In the genomic region with DNA sequence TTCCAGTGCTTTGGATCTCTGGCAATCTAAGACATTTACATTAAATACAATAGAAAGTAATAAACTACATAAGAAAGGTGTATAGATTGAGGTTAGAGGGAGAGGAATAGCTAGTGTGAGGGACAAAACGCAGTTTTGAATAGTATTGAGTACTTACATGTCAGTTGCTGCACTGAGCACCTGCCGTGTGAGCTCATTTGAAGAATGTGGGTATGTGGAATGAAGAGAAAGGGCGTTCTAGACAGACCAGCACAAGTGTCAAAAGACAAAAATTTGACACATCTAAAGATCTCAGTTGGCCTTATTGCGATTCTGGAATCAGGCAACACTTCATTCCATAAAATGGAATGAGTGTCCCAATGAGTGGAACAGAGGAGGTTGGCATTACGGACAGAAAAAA, we compare ENCODE assay signal across 8 cellular contexts. TPM values are rescaled to one million over a fixed set of nuclear protein-coding genes. Genes with fewer than 3 reads are reported as not detected.
DNase-seq lines count a peak whose midpoint lies in the region; ATAC-seq and TF ChIP-seq lines count a peak whose summit lies in the region.

No MANE protein-coding gene starts in this region.

- H3K4me1 Mint-ChIP-seq in CD4-positive, alpha-beta T cell (ENCODE audit: low read depth), result peaks cover 68% of the 10 kb centered on the region

- H3K36me3 Mint-ChIP-seq in CD4-positive, alpha-beta T cell (ENCODE audit: low read depth), result peaks cover 33% of the 10 kb centered on the region

- TF ChIP-seq POLR2A in breast epithelium (IDR thresholded peaks at IDR 0.05), result no peak

- CTCF ChIA-PET in CD4-positive, alpha-beta T cell (lab: Charles Lee), result interaction anchor here (0.6 to 1.7 kb wide), 4 partner anchors 23 to 437 kb away, joined by 3 to 8 read pairs (median 3); no protein-coding TSS in a partner anchor

- peak overlapping the region; percentile 86 for H3K27ac ChIP-seq in CD4-positive, alpha-beta T cell (ENCODE audit: low read depth, low read length)
- H3K27ac ChIP-seq in KOPT-K1 (ENCODE audit: low read depth, low read length, poor library complexity, severe bottlenecking) (peak overlapping the region; percentile 92), breast epithelium (peak overlapping the region; percentile 96 to 97)

- H3K27me3 Mint-ChIP-seq in CD4-positive, alpha-beta T cell, result no peaks in the 10 kb centered on the region

- ATAC-seq in CD4-positive, alpha-beta T cell (ENCODE audit: poor library complexity), result peak; percentile 4
- ATAC-seq in GM18867 (IDR thresholded peaks at IDR 0.05; ENCODE audit: unreplicated experiment) (no peak), HG03520 (IDR thresholded peaks at IDR 0.05; ENCODE audit: unreplicated experiment) (no peak)

- H3K9me3 Mint-ChIP-seq in CD4-positive, alpha-beta T cell, result no peaks in the 10 kb centered on the region

- peak overlapping the region; percentile 98 for H3K4me3 Mint-ChIP-seq in CD4-positive, alpha-beta T cell

- H3K4me1 ChIP-seq in breast epithelium, result peaks cover 0 to 16% of the 10 kb centered on the region in 2 donors

- H3K9me3 ChIP-seq in CD4-positive, alpha-beta T cell (ENCODE audit: control insufficient read depth, low read length), result no peaks in the 10 kb centered on the region
- no peaks in the 10 kb centered on the region for H3K9me3 ChIP-seq in KOPT-K1 (ENCODE audit: insufficient read depth, low read length, poor library complexity, severe bottlenecking)
- H3K9me3 ChIP-seq in breast epithelium, result no peaks in the 10 kb centered on the region

- no peak for TF ChIP-seq CTCF in CD4-positive, alpha-beta T cell (IDR thresholded peaks at IDR 0.05)
- no peak for TF ChIP-seq CTCF in breast epithelium (IDR thresholded peaks at IDR 0.05)

- H3K36me3 ChIP-seq in KOPT-K1 (ENCODE audit: insufficient read depth, low read length) (peaks cover 24% of the 10 kb centered on the region), breast epithelium (no peaks in the 10 kb centered on the region)

- H3K27me3 ChIP-seq in CD4-positive, alpha-beta T cell (ENCODE audit: control insufficient read depth, insufficient read depth, low read length), result no peaks in the 10 kb centered on the region
- no peaks in the 10 kb centered on the region for H3K27me3 ChIP-seq in breast epithelium

- POLR2A ChIA-PET in CD4-positive, alpha-beta T cell (lab: Charles Lee), result interaction anchor here (0.6 to 2.4 kb wide), 16 partner anchors 10 to 790 kb away, joined by 3 to 25 read pairs (median 4); a partner anchor contains a TSS

- H3K27ac Mint-ChIP-seq in CD4-positive, alpha-beta T cell, result peak overlapping the region; percentile 99

- peak overlapping the region; percentile 66 to 90 (median 90) for H3K4me3 ChIP-seq in breast epithelium

- DNase-seq in CD4-positive, alpha-beta T cell, result no peak
- DNase-seq in breast epithelium (ENCODE audit: low spot score in 2 of 2) (no peak), myocyte (ENCODE audit: low read depth) (peak; percentile 27), SKM-1 (lab: John Stamatoyannopoulos, UW; ENCODE audit: unreplicated experiment) (no peak), pons (ENCODE audit: low spot score) (no peak)

- intact Hi-C loops in CD4-positive, alpha-beta T cell (cut with DNase I, micrococcal nuclease), result loop anchor here (1.0 to 10.0 kb wide), 5 partner anchors 79 to 1545 kb away; a partner anchor contains a TSS
- intact Hi-C loops in breast epithelium (cut with DNase I; ENCODE audit: low total_unique reads), result loop anchor here (10.0 kb wide), 1 partner anchor 1225 kb away; no protein-coding TSS in a partner anchor

RNA-seq across cellular contexts. Expression of a gene that starts 0.8 kb away (rescaled TPM):
- total RNA-seq in CD4-positive, alpha-beta T cell, result 10 to 100 TPM; 20.4 to 23.4 TPM
- total RNA-seq in breast epithelium, result 10 to 100 TPM; 28.5 to 40.7 (median 36.1) TPM
- total RNA-seq in myocyte, result 12.6 and 13.9 TPM in 2 replicates
- 8.8 TPM for polyA plus RNA-seq in myocyte (2012)
